ENCODE assay signal across 25 cellular contexts in the genomic region with DNA sequence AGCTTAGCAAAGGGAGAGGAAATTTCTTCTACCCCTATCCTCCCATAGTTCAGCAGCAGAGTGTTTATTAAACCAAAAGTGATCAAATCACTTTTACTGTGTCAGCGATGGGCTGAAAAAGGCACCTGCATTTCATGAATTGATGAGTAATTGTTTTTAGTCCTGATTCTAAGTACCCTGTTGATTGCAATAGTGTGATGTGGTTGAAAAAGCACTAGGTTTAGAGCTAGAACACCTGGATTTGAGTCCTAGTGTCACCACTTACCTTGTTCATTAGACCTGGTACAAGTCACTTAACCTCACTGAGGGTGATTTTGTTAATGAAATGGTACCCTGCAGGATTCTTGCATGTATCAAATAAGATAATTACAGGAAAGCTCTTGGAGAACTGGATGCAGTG.
"Had no signal": no experiment of that assay in that cellular context is flagged by ENCODE, and none has a peak within 500 bp of the region (broad histone marks: within the 10 kb centered on the region; RNA-seq: fewer than 3 reads in every experiment).

No MANE protein-coding gene starts in this region.

- H3K79me2 ChIP-seq: hepatocyte had no signal

- H3K27me3 ChIP-seq: colonic mucosa, esophagus muscularis mucosa, esophagus squamous epithelium, foreskin keratinocyte, gastrocnemius medialis, gastroesophageal sphincter, heart left ventricle, heart right ventricle, hepatocyte had no signal

- H3K36me3 ChIP-seq: colonic mucosa, esophagus muscularis mucosa, esophagus squamous epithelium, gastrocnemius medialis, gastroesophageal sphincter, heart left ventricle, heart right ventricle had no signal

- H3K9me3 ChIP-seq: colonic mucosa, esophagus muscularis mucosa, esophagus squamous epithelium, gastrocnemius medialis, gastroesophageal sphincter, heart left ventricle, heart right ventricle had no signal

- H2AFZ ChIP-seq: hepatocyte had no signal

- H3K4me2 ChIP-seq: hepatocyte had no signal

- H3K4me3 ChIP-seq: colonic mucosa, coronary artery, dorsolateral prefrontal cortex, esophagus muscularis mucosa, esophagus squamous epithelium, gastrocnemius medialis, gastroesophageal sphincter, heart left ventricle, heart right ventricle, hepatocyte had no signal

- ATAC-seq: effector memory CD8-positive, alpha-beta T cell; esophagus mucosa; foreskin keratinocyte; gastrocnemius medialis; gastroesophageal sphincter; heart left ventricle; heart right ventricle had no signal

- H3K27ac ChIP-seq: colonic mucosa, coronary artery, dorsolateral prefrontal cortex, epithelial cell of prostate, esophagus muscularis mucosa, esophagus squamous epithelium, foreskin keratinocyte, gastrocnemius medialis, gastroesophageal sphincter, heart left ventricle, heart right ventricle, hepatocyte had no signal

- H3K4me1 ChIP-seq: colonic mucosa, esophagus muscularis mucosa, esophagus squamous epithelium, foreskin keratinocyte, gastrocnemius medialis, gastroesophageal sphincter, heart right ventricle had no signal

- DNase-seq: colonic mucosa; cortex of kidney; dermis blood vessel endothelial cell; dorsolateral prefrontal cortex; effector CD4-positive, alpha-beta T cell; effector CD8-positive, alpha-beta T cell; effector memory CD4-positive, alpha-beta T cell; effector memory CD8-positive, alpha-beta T cell; endodermal cell; erythroblast; esophagus squamous epithelium; foreskin fibroblast; foreskin keratinocyte; foreskin melanocyte; gastrocnemius medialis; glutamatergic neuron; head of caudate nucleus; heart left ventricle; heart right ventricle had no signal
